8 cellular contexts compared by ENCODE assay signal in genomic region chr6:32436995-32437836, GRCh38. TPM values are rescaled to one million over a fixed set of nuclear protein-coding genes. Genes with fewer than 3 reads are reported as not detected.
DNase-seq lines count a peak whose midpoint lies in the region; ATAC-seq and TF ChIP-seq lines count a peak whose summit lies in the region.

No MANE protein-coding gene starts in this region.

- H3K36me3 ChIP-seq in KMS-11 (ENCODE audit: insufficient read depth) (no peaks in the 10 kb centered on the region), tibial nerve (no peaks in the 10 kb centered on the region), ovary (no peaks in the 10 kb centered on the region)

- peak overlapping the region; percentile 71 for H3K4me2 ChIP-seq in KMS-11

- peaks cover 19% of the 10 kb centered on the region for H3K79me2 ChIP-seq in KMS-11 (ENCODE audit: insufficient read depth, low read depth)

- no peak for TF ChIP-seq POLR2A in tibial nerve (IDR thresholded peaks at IDR 0.05)
- TF ChIP-seq POLR2A in ovary (IDR thresholded peaks at IDR 0.05): no peak

- DNase-seq in EH (ENCODE audit: low read depth) (peak; percentile 12), fibroblast of peridontal ligament (ENCODE audit: extremely low read depth) (peak; percentile 37), tibial nerve (ENCODE audit: low spot score in 2 of 2) (no peak), NCI-H2196 treated with DMSO at 0.1 percent for 48 hours (lab: John Stamatoyannopoulos, UW; ENCODE audit: unreplicated experiment) (no peak), cerebellar cortex (ENCODE audit: low spot score) (no peak), ovary (no peak)

- H3K4me3 ChIP-seq in KMS-11 (IDR thresholded peaks at IDR 0.05; ENCODE audit: insufficient read depth, low read depth, low read length) (no peak overlapping the region), tibial nerve (no peak overlapping the region), ovary (no peak overlapping the region)

- peak in 1 of 2 donors; percentile 15 for TF ChIP-seq EP300 in tibial nerve (IDR thresholded peaks at IDR 0.05)
- TF ChIP-seq EP300 in ovary (IDR thresholded peaks at IDR 0.05): no peak

- H3K27ac ChIP-seq in KMS-11 (peak overlapping the region; percentile 42), tibial nerve (peak overlapping the region in 3 of 4 donors; percentile 57 to 80 (median 72)), ovary (no peak overlapping the region)

- TF ChIP-seq CTCF in KMS-11 (conservative IDR thresholded peaks at IDR 0.05; ENCODE audit: low read depth, low read length) (no peak), tibial nerve (IDR thresholded peaks at IDR 0.05) (no peak), ovary (IDR thresholded peaks at IDR 0.05) (no peak)

- intact Hi-C loops in ovary (cut with DNase I): loop anchor here in 2 of 4 donors (10.0 kb wide), 2 partner anchors 258 to 268 kb away; no protein-coding TSS in a partner anchor

- H2AFZ ChIP-seq in KMS-11 (ENCODE audit: low read depth): peak overlapping the region; percentile 19; the same call in 1 of the 2 replicates

- H3K9me3 ChIP-seq in tibial nerve (no peaks in the 10 kb centered on the region), ovary (no peaks in the 10 kb centered on the region)

- no peaks in the 10 kb centered on the region for H4K20me1 ChIP-seq in KMS-11 (ENCODE audit: insufficient read depth)

- ATAC-seq in GM21528 (IDR thresholded peaks at IDR 0.05; ENCODE audit: low FRiP score, unreplicated experiment): peak; percentile 73

- WGBS in tibial nerve, 2 donors: 64 to 70% methylated on average over 2 of the region's 2 CpGs
- WGBS in ovary, 3 donors: 52 to 57% (median 54%) methylated on average over 2 of the region's 2 CpGs

- H3K4me1 ChIP-seq in KMS-11 (ENCODE audit: low read depth, poor library complexity, severe bottlenecking) (peaks cover 45% of the 10 kb centered on the region), tibial nerve (peaks cover 0 to 4% (median 0%) of the 10 kb centered on the region in 4 donors), ovary (ENCODE audit: insufficient read depth) (no peaks in the 10 kb centered on the region)

- H3K27me3 ChIP-seq in KMS-11 (ENCODE audit: insufficient read depth, low read depth) (no peaks in the 10 kb centered on the region), tibial nerve (no peaks in the 10 kb centered on the region), ovary (no peaks in the 10 kb centered on the region)

- no peak overlapping the region for H3K9ac ChIP-seq in KMS-11

RNA-seq across cellular contexts. Expression of gene HLA-DRA, which starts 2.5 kb away (rescaled TPM):
- total RNA-seq in tibial nerve (100 to 1,000 TPM; 179 to 620 (median 253) TPM), ovary (100 to 1,000 TPM in 5 of 7 donors, 10 to 100 TPM in 2; 19.5 to 262 (median 130) TPM)
- polyA plus RNA-seq in ovary: 1,000 to 10,000 TPM in 1 of 2 donors, 100 to 1,000 TPM in 1; 118 to 1,131 TPM

RNA-seq across cellular contexts. Expression of gene BTNL2, which starts 30.2 kb away (rescaled TPM):
- total RNA-seq in tibial nerve (not detected), ovary (not detected)
- not detected for polyA plus RNA-seq in ovary

Comparison
In these comparisons a context has a peak if more than half of its experiments do, and no peak if none do; other contexts are left out.
1. DNase-seq: peak in EH (single experiment) and fibroblast of peridontal ligament (single experiment); none in tibial nerve (0 of 2), NCI-H2196 treated with DMSO at 0.1 percent for 48 hours (single experiment), cerebellar cortex (single experiment) and ovary (0 of 5).
2. H3K27ac ChIP-seq: peak in KMS-11 (single experiment) and tibial nerve (3 of 4); none in ovary (0 of 2).